16 cellular contexts compared by ENCODE assay signal in genomic region chr10:31041011-31041410, GRCh38. TPM values are rescaled to one million over a fixed set of nuclear protein-coding genes. Genes with fewer than 3 reads are reported as not detected.
DNase-seq lines count a peak whose midpoint lies in the region; ATAC-seq and TF ChIP-seq lines count a peak whose summit lies in the region.
"Had no signal": no experiment of that assay in that cellular context is flagged by ENCODE, and none has a peak within 500 bp of the region (broad histone marks: within the 10 kb centered on the region; RNA-seq: fewer than 3 reads in every experiment).

No MANE protein-coding gene starts in this region.

- CTCF ChIA-PET in IMR-90 (lab: Yijun Ruan, JAX) = no interaction called here

- H2BK120ac ChIP-seq in IMR-90 (ENCODE audit: low read depth, low read length) = peak overlapping the region; percentile 63
- no peak overlapping the region for H2BK120ac ChIP-seq in trophoblast cell (ENCODE audit: insufficient read depth, low read length, poor library complexity)

- no peaks in the 10 kb centered on the region for H3K36me3 Mint-ChIP-seq in neural progenitor cell
- H3K36me3 Mint-ChIP-seq: CD8-positive, alpha-beta T cell had no signal

- no peak overlapping the region for H3K4me2 ChIP-seq in IMR-90 (ENCODE audit: low read depth, low read length)
- H3K4me2 ChIP-seq in trophoblast cell (ENCODE audit: low read length) = no peak overlapping the region
- no peak overlapping the region for H3K4me2 ChIP-seq in neural progenitor cell
- H3K4me2 ChIP-seq: A549 had no signal

- H2BK12ac ChIP-seq in trophoblast cell (ENCODE audit: low read length) = no peak overlapping the region

- H4K12ac ChIP-seq in trophoblast cell (ENCODE audit: low read depth, low read length) = no peak overlapping the region

- TF ChIP-seq POLR2A in IMR-90 (IDR thresholded peaks at IDR 0.05; ENCODE audit: low read depth, low read length) = no peak

- dilution Hi-C loops in IMR-90 (cut with HindIII; ENCODE audit: low sequenced_read_pairs, unreplicated experiment) = no loop called here

- H3K79me2 ChIP-seq in trophoblast cell (ENCODE audit: control insufficient read depth, insufficient read depth, low read length, poor library complexity) = no peaks in the 10 kb centered on the region
- no peaks in the 10 kb centered on the region for H3K79me2 ChIP-seq in neural progenitor cell (ENCODE audit: low read depth)

- H3K79me1 ChIP-seq in IMR-90 (ENCODE audit: low read depth in 1 of 2, low read length in 2 of 2) = no peaks in the 10 kb centered on the region
- no peaks in the 10 kb centered on the region for H3K79me1 ChIP-seq in trophoblast cell (ENCODE audit: low read length)

- H2AFZ ChIP-seq in IMR-90 (replicated peaks; ENCODE audit: low read length, poor library complexity) (no peak overlapping the region), trophoblast cell (ENCODE audit: insufficient read depth, low read length, poor library complexity) (no peak overlapping the region), neural progenitor cell (replicated peaks) (no peak overlapping the region)
- H2AFZ ChIP-seq: GM23248 had no signal

- BruUV-seq in IMR-90 (replicated peaks; lab: Mats Ljungman, UMichigan) = no TSS peak

- H3F3A ChIP-seq in neural progenitor cell (ENCODE audit: low read depth) = peaks cover 7% of the 10 kb centered on the region

- peak overlapping the region; percentile 23 for H2AK9ac ChIP-seq in IMR-90 (replicated peaks; ENCODE audit: low read depth, low read length, poor library complexity)

- no peak overlapping the region for H3K56ac ChIP-seq in IMR-90 (ENCODE audit: extremely low read depth, insufficient read depth, low read length)

- H4K8ac ChIP-seq in IMR-90 (ENCODE audit: low read depth in 2 of 2, low read length in 2 of 2) (no peak overlapping the region), trophoblast cell (ENCODE audit: low read depth, low read length) (no peak overlapping the region)

- in situ Hi-C loops in IMR-90 (cut with MboI; ENCODE audit: low sequenced_read_pairs) = no loop called here

- no peak overlapping the region for H3K4me3 Mint-ChIP-seq in neural progenitor cell
- H3K4me3 Mint-ChIP-seq: CD8-positive, alpha-beta T cell had no signal

- TF ChIP-seq CTCF in IMR-90 (conservative IDR thresholded peaks at IDR 0.05; ENCODE audit: low read depth, low read length) (no peak), neural progenitor cell (IDR thresholded peaks at IDR 0.05) (no peak)

- H3K9me1 ChIP-seq in IMR-90 (ENCODE audit: insufficient read depth, low read length) = no peaks in the 10 kb centered on the region; the same call in none of the 2 replicates

- no peaks in the 10 kb centered on the region for H4K20me1 ChIP-seq in IMR-90 (ENCODE audit: insufficient read depth, low read length)
- no peaks in the 10 kb centered on the region for H4K20me1 ChIP-seq in neural progenitor cell (ENCODE audit: low read depth)

- H2AK5ac ChIP-seq in IMR-90 (ENCODE audit: low read depth, low read length) = peak overlapping the region; percentile 62; the same call in 1 of the 2 replicates
- no peak overlapping the region for H2AK5ac ChIP-seq in trophoblast cell (ENCODE audit: low read length)

- intact Hi-C loops in IMR-90 (cut with micrococcal nuclease) = no loop called here

- peaks cover 3% of the 10 kb centered on the region for H3K9me3 Mint-ChIP-seq in neural progenitor cell
- H3K9me3 Mint-ChIP-seq: CD8-positive, alpha-beta T cell had no signal

- H3K4me1 Mint-ChIP-seq in neural progenitor cell = no peaks in the 10 kb centered on the region

- no peak for TF ChIP-seq RAD21 in IMR-90 (IDR thresholded peaks at IDR 0.05; ENCODE audit: low read length)

- no peak overlapping the region for H3K9ac ChIP-seq in IMR-90 (ENCODE audit: low read depth, low read length)
- no peak overlapping the region for H3K9ac ChIP-seq in trophoblast cell (ENCODE audit: low read length)
- no peak overlapping the region for H3K9ac ChIP-seq in neural progenitor cell
- H3K9ac ChIP-seq: GM23248 had no signal

- H3K27me3 Mint-ChIP-seq in neural progenitor cell (ENCODE audit: insufficient read depth, low read depth) = no peaks in the 10 kb centered on the region

- ATAC-seq in IMR-90 (ENCODE audit: low read depth) (peak; percentile 24), GM19452 (IDR thresholded peaks at IDR 0.05; ENCODE audit: unreplicated experiment) (no peak)
- ATAC-seq: A549; CD8-positive, alpha-beta T cell; HCT116 had no signal

- WGBS in IMR-90 (ENCODE audit: extremely low coverage in 2 of 2, insufficient read length in 1 of 2), 2 experiments = 83% methylated on average over 1 of the region's 3 CpGs; no CpG with 5 or more reads in 1 of the 2 experiments
- no CpG with 5 or more reads among the region's 3 CpGs for WGBS in trophoblast cell (ENCODE audit: extremely low coverage, insufficient coverage, insufficient read length)

- H3K4ac ChIP-seq in IMR-90 (ENCODE audit: low read depth, low read length) = no peak overlapping the region; the same call in 1 of the 2 replicates
- H3K4ac ChIP-seq in trophoblast cell (ENCODE audit: low read depth, low read length) = no peak overlapping the region

- H3K4me3 ChIP-seq in IMR-90 (ENCODE audit: insufficient read depth, low read depth, low read length) (no peak overlapping the region), trophoblast cell (ENCODE audit: low read depth, low read length) (no peak overlapping the region), neural progenitor cell (no peak overlapping the region)
- H3K4me3 ChIP-seq: A549, GM23248 had no signal

- DNase-seq in IMR-90 (peak; percentile 41), RPMI7951 (ENCODE audit: low read depth) (peak; percentile 50), glomerular visceral epithelial cell (ENCODE audit: extremely low spot score) (peak; percentile 15), trophoblast cell (peak; percentile 86 to 89), neural progenitor cell (ENCODE audit: low spot score) (no peak), GM19240 (ENCODE audit: insufficient read length, low spot score) (no peak), mucosa of gallbladder (ENCODE audit: low spot score) (no peak)
- DNase-seq: BE2C; CD8-positive, alpha-beta T cell; COR-L47; DND-41; GM23248 had no signal

- H2BK15ac ChIP-seq in IMR-90 (ENCODE audit: low read depth, low read length) = peak overlapping the region; percentile 59; the same call in 1 of the 3 replicates

- H2BK5ac ChIP-seq in IMR-90 (ENCODE audit: low read depth, low read length, poor library complexity, severe bottlenecking) (no peak overlapping the region), trophoblast cell (ENCODE audit: low read depth, low read length, poor library complexity) (no peak overlapping the region)

- no peak overlapping the region for H3K27ac Mint-ChIP-seq in neural progenitor cell
- H3K27ac Mint-ChIP-seq: CD8-positive, alpha-beta T cell had no signal

- H2BK20ac ChIP-seq in IMR-90 (ENCODE audit: low read depth, low read length) = peak overlapping the region; percentile 71

- no peak overlapping the region for H3K23ac ChIP-seq in IMR-90 (ENCODE audit: low read depth, low read length)
- no peak overlapping the region for H3K23ac ChIP-seq in trophoblast cell (ENCODE audit: low read length)

- H3K9me3 ChIP-seq in IMR-90 (ENCODE audit: control insufficient read depth, insufficient read depth, low read length) = no peaks in the 10 kb centered on the region
- H3K9me3 ChIP-seq in trophoblast cell (ENCODE audit: insufficient read depth, low read depth, low read length) = no peaks in the 10 kb centered on the region
- H3K9me3 ChIP-seq in neural progenitor cell (ENCODE audit: low read depth) = no peaks in the 10 kb centered on the region
- H3K9me3 ChIP-seq: A549, BE2C had no signal

- H3K18ac ChIP-seq in IMR-90 (ENCODE audit: low read depth, low read length) (no peak overlapping the region), trophoblast cell (ENCODE audit: low read length) (no peak overlapping the region)

- H3K36me3 ChIP-seq in IMR-90 (ENCODE audit: control insufficient read depth, insufficient read depth, low read length) (no peaks in the 10 kb centered on the region), trophoblast cell (ENCODE audit: control insufficient read depth in 1 of 2, insufficient read depth in 2 of 2, low read length in 2 of 2) (no peaks in the 10 kb centered on the region), neural progenitor cell (no peaks in the 10 kb centered on the region)
- H3K36me3 ChIP-seq: BE2C had no signal

- H4K91ac ChIP-seq in IMR-90 (ENCODE audit: insufficient read depth, low read depth, low read length) (no peak overlapping the region), trophoblast cell (ENCODE audit: low read depth, low read length) (no peak overlapping the region)

- peak overlapping the region; percentile 55; the same call in 1 of the 2 replicates for H3K14ac ChIP-seq in IMR-90 (replicated peaks; ENCODE audit: low read depth, low read length)
- no peak overlapping the region for H3K14ac ChIP-seq in trophoblast cell (ENCODE audit: low read length)

- POLR2A ChIA-PET in IMR-90 (lab: Charles Lee; ENCODE audit: unreplicated experiment) = no interaction called here

- no peak overlapping the region for H3K27ac ChIP-seq in IMR-90 (ENCODE audit: insufficient read depth, low read length)
- H3K27ac ChIP-seq in trophoblast cell (ENCODE audit: low read depth, low read length) = no peak overlapping the region
- H3K27ac ChIP-seq in neural progenitor cell = no peak overlapping the region
- H3K27ac ChIP-seq: A549, C4-2B, GM23248 had no signal

- H3K27me3 ChIP-seq in IMR-90 (ENCODE audit: control insufficient read depth, insufficient read depth, low read length) (no peaks in the 10 kb centered on the region), trophoblast cell (ENCODE audit: insufficient read depth, low read length) (no peaks in the 10 kb centered on the region), neural progenitor cell (no peaks in the 10 kb centered on the region)
- H3K27me3 ChIP-seq: BE2C had no signal

- no peak overlapping the region for H4K5ac ChIP-seq in IMR-90 (ENCODE audit: low read depth, low read length)

- H3K4me1 ChIP-seq in IMR-90 (ENCODE audit: control insufficient read depth, insufficient read depth, low read length) (peaks cover 1% of the 10 kb centered on the region; the same call in 1 of the 2 replicates), trophoblast cell (ENCODE audit: control insufficient read depth in 1 of 2, insufficient read depth in 2 of 2, low read length in 2 of 2) (peaks cover 0 to 2% of the 10 kb centered on the region in 2 experiments), neural progenitor cell (peaks cover 6% of the 10 kb centered on the region)
- H3K4me1 ChIP-seq: A549, BE2C had no signal

TF ChIP-seq in IMR-90, 13 proteins besides CTCF, POLR2A, EP300 and RAD21 (continues in another document):
- no peak for TF ChIP-seq SMC3 (IDR thresholded peaks at IDR 0.05; ENCODE audit: low read depth, low read length)

RNA-seq across cellular contexts. Expression of gene ZNF438, which starts 9.3 kb away (rescaled TPM):
- 2.8 and 2.9 TPM in 2 replicates for total RNA-seq in IMR-90 (2012; rRNA removed)
- polyA plus RNA-seq in IMR-90 (2012; rRNA removed) = 1.8 TPM in 2 replicates
- 0.75 and 0.88 TPM in 2 replicates for polyA plus RNA-seq in IMR-90 (2012; cell fraction: cytosol; rRNA removed)
- polyA plus RNA-seq in IMR-90 (2012; cell fraction: nucleus; rRNA removed; ENCODE audit: low replicate concordance) = 1.1 and 4.6 TPM in 2 replicates
- total RNA-seq in RPMI7951 (2014; rRNA removed; shearing (Covaris generic)) = 5.2 and 7.6 TPM in 2 replicates
- polyA plus RNA-seq in trophoblast cell (2013) = 1.6 TPM in 2 replicates
- total RNA-seq in neural progenitor cell (ENCODE audit: low replicate concordance) = 1.3 and 4.5 TPM in 2 replicates
- 7.8 TPM for total RNA-seq in mucosa of gallbladder

Comparison
In these comparisons a context has a peak if more than half of its experiments do, and no peak if none do; other contexts are left out.
1. DNase-seq: peak in IMR-90 (single experiment), RPMI7951 (single experiment), glomerular visceral epithelial cell (single experiment) and trophoblast cell (2 of 2); none in neural progenitor cell (single experiment), GM19240 (single experiment) and mucosa of gallbladder (single experiment).